Comparison of ENCODE assay signal across 8 cellular contexts in genomic region chr2:113754989-113755689, GRCh38. TPM values are rescaled to one million over a fixed set of nuclear protein-coding genes. Genes with fewer than 3 reads are reported as not detected.
A peak's percentile ranks its signal among the peaks of the same experiment; 100 is the strongest.
DNase-seq lines count a peak whose midpoint lies in the region; ATAC-seq and TF ChIP-seq lines count a peak whose summit lies in the region.

No MANE protein-coding gene starts in this region.

- peaks cover 0 to 23% (median 18%) of the 10 kb centered on the region in 4 donors for H3K4me1 ChIP-seq in sigmoid colon

- WGBS in sigmoid colon, 2 donors = 9 to 33% methylated on average over 10 of the region's 10 CpGs

- ATAC-seq in activated CD4-positive, alpha-beta T cell treated with anti-CD3 and anti-CD28 coated beads for 36 hours = no peak
- ATAC-seq in HG03159 (IDR thresholded peaks at IDR 0.05; ENCODE audit: unreplicated experiment) = no peak
- no peak for ATAC-seq in GM21390 (IDR thresholded peaks at IDR 0.05; ENCODE audit: unreplicated experiment)
- ATAC-seq in HG02840 (IDR thresholded peaks at IDR 0.05; ENCODE audit: low FRiP score, unreplicated experiment) = no peak

- POLR2A ChIA-PET in activated CD4-positive, alpha-beta T cell treated with anti-CD3 and anti-CD28 coated beads for 36 hours (lab: Charles Lee) = no interaction called here

- peaks cover 16% of the 10 kb centered on the region for H3K36me3 Mint-ChIP-seq in activated CD4-positive, alpha-beta T cell treated with anti-CD3 and anti-CD28 coated beads for 36 hours (ENCODE audit: low read depth)

- H3K27ac ChIP-seq in sigmoid colon = peak overlapping the region; percentile 92 to 96 (median 95)

- CTCF ChIA-PET in activated CD4-positive, alpha-beta T cell treated with anti-CD3 and anti-CD28 coated beads for 36 hours (lab: Charles Lee) = interaction anchor here (0.6 to 1.9 kb wide), 2 partner anchors 9 to 224 kb away, joined by 3 to 10 read pairs; no protein-coding TSS in a partner anchor

- TF ChIP-seq POLR2A in sigmoid colon (IDR thresholded peaks at IDR 0.05) = no peak

- H3K27ac Mint-ChIP-seq in activated CD4-positive, alpha-beta T cell treated with anti-CD3 and anti-CD28 coated beads for 36 hours = peak overlapping the region; percentile 71

- peak overlapping the region; percentile 79 to 98 (median 88) for H3K4me3 ChIP-seq in sigmoid colon

- H3K27me3 ChIP-seq in sigmoid colon = no peaks in the 10 kb centered on the region

- peaks cover 21% of the 10 kb centered on the region for H3K4me1 Mint-ChIP-seq in activated CD4-positive, alpha-beta T cell treated with anti-CD3 and anti-CD28 coated beads for 36 hours

- intact Hi-C loops in activated CD4-positive, alpha-beta T cell treated with anti-CD3 and anti-CD28 coated beads for 36 hours (cut with DNase I, micrococcal nuclease) = loop anchor here in 1 of 2 experiments (5.0 to 10.0 kb wide), 3 partner anchors 37 to 220 kb away; no protein-coding TSS in a partner anchor
- intact Hi-C loops in sigmoid colon (cut with DNase I) = loop anchor here (10.0 kb wide), 1 partner anchor 210 kb away; no protein-coding TSS in a partner anchor

- peak overlapping the region; percentile 89 for H3K4me3 Mint-ChIP-seq in activated CD4-positive, alpha-beta T cell treated with anti-CD3 and anti-CD28 coated beads for 36 hours

- TF ChIP-seq EP300 in sigmoid colon (IDR thresholded peaks at IDR 0.05) = no peak

- no peaks in the 10 kb centered on the region for H3K27me3 Mint-ChIP-seq in activated CD4-positive, alpha-beta T cell treated with anti-CD3 and anti-CD28 coated beads for 36 hours

- H3K9me3 ChIP-seq in sigmoid colon = no peaks in the 10 kb centered on the region

- no peak for TF ChIP-seq CTCF in sigmoid colon (IDR thresholded peaks at IDR 0.05)

- H3K36me3 ChIP-seq in sigmoid colon = peaks cover 0 to 10% (median 0%) of the 10 kb centered on the region in 4 donors

- DNase-seq in activated CD4-positive, alpha-beta T cell treated with anti-CD3 and anti-CD28 coated beads for 36 hours = no peak
- DNase-seq in activated CD4-positive, alpha-beta T cell treated with anti-CD3 and anti-CD28 coated beads, Interleukin-2, amount 50 U/mL, for 48 hours = no peak
- DNase-seq in SW480 (ENCODE audit: low spot score) (peak; percentile 57), globus pallidus (ENCODE audit: low spot score) (peak; percentile 12), sigmoid colon (no peak)

- no peaks in the 10 kb centered on the region for H3K9me3 Mint-ChIP-seq in activated CD4-positive, alpha-beta T cell treated with anti-CD3 and anti-CD28 coated beads for 36 hours (ENCODE audit: low read depth)

RNA-seq across cellular contexts. Expression of gene SLC35F5, which starts 1.3 kb away (rescaled TPM):
- total RNA-seq in activated CD4-positive, alpha-beta T cell treated with anti-CD3 and anti-CD28 coated beads for 36 hours = 10 to 100 TPM; 13.4 to 18.4 TPM
- 10 to 100 TPM; 54.2 to 59.7 (median 57.3) TPM for total RNA-seq in sigmoid colon
- polyA plus RNA-seq in sigmoid colon = 10 to 100 TPM; 11.6 to 22.4 (median 13.8) TPM

Comparison
In these comparisons a context has a peak if more than half of its experiments do, and no peak if none do; other contexts are left out.
1. DNase-seq: peak in SW480 (single experiment) and globus pallidus (single experiment); none in activated CD4-positive, alpha-beta T cell treated with anti-CD3 and anti-CD28 coated beads for 36 hours (single experiment), activated CD4-positive, alpha-beta T cell treated with anti-CD3 and anti-CD28 coated beads, Interleukin-2, amount 50 U/mL, for 48 hours (0 of 2) and sigmoid colon (single experiment).